8 cellular contexts compared by ENCODE assay signal in genomic region chr1:54671985-54672608, GRCh38. TPM values are rescaled to one million over a fixed set of nuclear protein-coding genes. Genes with fewer than 3 reads are reported as not detected.
DNase-seq lines count a peak whose midpoint lies in the region; ATAC-seq, FAIRE-seq and TF ChIP-seq lines count a peak whose summit lies in the region.

No MANE protein-coding gene starts in this region.

- no peak for FAIRE-seq in astrocyte (lab: Jason Lieb, UNC)

- TF ChIP-seq CTCF in astrocyte (IDR thresholded peaks at IDR 0.05; ENCODE audit: insufficient read depth, low read depth, low read length) (peak; percentile 81), kidney epithelial cell (IDR thresholded peaks at IDR 0.05; ENCODE audit: insufficient read depth, low read length, poor library complexity, severe bottlenecking) (peak; percentile 88)

- no peaks in the 10 kb centered on the region for H3K4me1 Mint-ChIP-seq in astrocyte (ENCODE audit: low read depth, unreplicated experiment)

- H3K27ac Mint-ChIP-seq in astrocyte (ENCODE audit: unreplicated experiment) = peak overlapping the region; percentile 58

- no peaks in the 10 kb centered on the region for H4K20me1 ChIP-seq in astrocyte (ENCODE audit: insufficient read depth, low read length)

- peaks cover 29% of the 10 kb centered on the region for H3K27me3 Mint-ChIP-seq in astrocyte (ENCODE audit: low read depth, unreplicated experiment)

- H3K79me2 ChIP-seq in astrocyte (ENCODE audit: insufficient read depth, low read length) = no peaks in the 10 kb centered on the region

- peaks cover 2% of the 10 kb centered on the region for H3K9me3 Mint-ChIP-seq in astrocyte (ENCODE audit: unreplicated experiment)

- H3K9ac ChIP-seq in astrocyte (ENCODE audit: low read length) = no peak overlapping the region

- peak; percentile 74 for ATAC-seq in GM21723 (IDR thresholded peaks at IDR 0.05; ENCODE audit: unreplicated experiment)

- H3K9me3 ChIP-seq in astrocyte (ENCODE audit: insufficient read depth, low read depth, low read length) = no peaks in the 10 kb centered on the region

- intact Hi-C loops in posterior vena cava (cut with DNase I) = no loop called here

- H3K27me3 ChIP-seq in astrocyte (ENCODE audit: insufficient read depth, low read length) (peaks cover 6% of the 10 kb centered on the region), kidney epithelial cell (ENCODE audit: control insufficient read depth, insufficient read depth, low read length) (no peaks in the 10 kb centered on the region)

- H3K36me3 Mint-ChIP-seq in astrocyte (ENCODE audit: low read depth, unreplicated experiment) = peaks cover 2% of the 10 kb centered on the region

- no peaks in the 10 kb centered on the region for H3K4me1 ChIP-seq in astrocyte (ENCODE audit: insufficient read depth, low read length)

- H2AFZ ChIP-seq in astrocyte (ENCODE audit: low read depth, low read length) = no peak overlapping the region

- H3K4me3 Mint-ChIP-seq in astrocyte (ENCODE audit: unreplicated experiment) = no peak overlapping the region

- no peak overlapping the region for H3K4me2 ChIP-seq in astrocyte (ENCODE audit: low read length)

- H3K36me3 ChIP-seq in astrocyte (ENCODE audit: insufficient read depth, low read length) (no peaks in the 10 kb centered on the region), kidney epithelial cell (ENCODE audit: control insufficient read depth, insufficient read depth, low read length) (no peaks in the 10 kb centered on the region)

- DNase-seq in CMK (ENCODE audit: low read depth) = peak; percentile 49
- peak; percentile 35 for DNase-seq in NCI-H146 treated with DMSO at 0.1 percent for 48 hours (lab: John Stamatoyannopoulos, UW; ENCODE audit: unreplicated experiment)
- peak; percentile 12 for DNase-seq in T-helper 22 cell (ENCODE audit: low read depth)
- peak; percentile 23 for DNase-seq in astrocyte (ENCODE audit: low read depth)
- DNase-seq in kidney epithelial cell (ENCODE audit: low read depth) = no peak
- peak; percentile 43 to 54 (median 51) for DNase-seq in stimulated activated CD4-positive, alpha-beta T cell treated with anti-CD3 and anti-CD28 coated beads, TNF-alpha, amount 100 ng/mL, for 48 hours (ENCODE audit: low read depth in 3 of 3)
- no peak for DNase-seq in posterior vena cava (ENCODE audit: low spot score)

- no peak overlapping the region for H3K4me3 ChIP-seq in astrocyte (ENCODE audit: insufficient read depth, low read depth, low read length)
- H3K4me3 ChIP-seq in kidney epithelial cell (ENCODE audit: low read depth, low read length) = no peak overlapping the region

- no peak overlapping the region for H3K27ac ChIP-seq in astrocyte (ENCODE audit: low read depth, low read length)

RNA-seq across cellular contexts. Expression of gene MROH7, which starts 30.5 kb away (rescaled TPM):
- total RNA-seq in astrocyte (0.12 TPM in 1 of 2 replicates, not detected in the other), kidney epithelial cell (0.21 TPM in 1 of 2 replicates, not detected in the other), posterior vena cava (1 to 10 TPM; 2.5 to 4.8 TPM)

RNA-seq across cellular contexts. Expression of gene TTC4, which starts 43.6 kb away (rescaled TPM):
- total RNA-seq in astrocyte (18.4 and 18.8 TPM in 2 replicates), kidney epithelial cell (29.6 and 30.8 TPM in 2 replicates), posterior vena cava (10 to 100 TPM; 13.9 to 16.8 TPM)

RNA-seq across cellular contexts. Expression of gene FAM151A, which starts 48.8 kb away (rescaled TPM):
- total RNA-seq in astrocyte (not detected in 2 replicates), kidney epithelial cell (not detected in 2 replicates), posterior vena cava (not detected)

Comparison
In these comparisons a context has a peak if more than half of its experiments do, and no peak if none do; other contexts are left out.
1. DNase-seq: peak in CMK (single experiment), NCI-H146 treated with DMSO at 0.1 percent for 48 hours (single experiment), T-helper 22 cell (single experiment), astrocyte (single experiment) and stimulated activated CD4-positive, alpha-beta T cell treated with anti-CD3 and anti-CD28 coated beads, TNF-alpha, amount 100 ng/mL, for 48 hours (3 of 3); none in kidney epithelial cell (single experiment) and posterior vena cava (single experiment).